Comparison of ENCODE assay signal across 2 cellular contexts in genomic region chr3:57646723-57647122, GRCh38.
TF ChIP-seq lines count a peak whose summit lies in the region.

No MANE protein-coding gene starts in this region.

TF ChIP-seq in A549, 52 proteins besides CTCF, POLR2A, EP300 and RAD21:
- no peak for TF ChIP-seq REST (IDR thresholded peaks at IDR 0.05)
- 0 out of 3 replicates have a peak, but pooled peaks have one; percentile 15 for TF ChIP-seq SMC3 (IDR thresholded peaks at IDR 0.05)

TF ChIP-seq in K562, 482 proteins besides CTCF, POLR2A, EP300 and RAD21 (continued from another document):
- TF ChIP-seq CREB3 (tag; conservative IDR thresholded peaks at IDR 0.05; ENCODE audit: low read depth) (no peak), RUNX1 (IDR thresholded peaks at IDR 0.05; ENCODE audit: low read depth) (no peak), TOE1 (IDR thresholded peaks at IDR 0.05; ENCODE audit: borderline replicate concordance) (no peak), TOE1 (CRISPR knock-in tag; IDR thresholded peaks at IDR 0.05; ENCODE audit: borderline replicate concordance, low read depth) (no peak), ZNF146 (CRISPR knock-in tag; IDR thresholded peaks at IDR 0.05; ENCODE audit: unreplicated experiment) (no peak), RFX1 (IDR thresholded peaks at IDR 0.05) (no peak), STAT5A (IDR thresholded peaks at IDR 0.05; ENCODE audit: borderline replicate concordance, low read length) (no peak), TAF1 (IDR thresholded peaks at IDR 0.05; ENCODE audit: control insufficient read depth, extremely low read depth, insufficient read depth, low read length, severe bottlenecking) (no peak)
TF ChIP-seq in K562: peak in this region for 0.
